Comparison of ENCODE assay signal across 1 cellular context in genomic region chr2:172533687-172534086, GRCh38.
TF ChIP-seq lines count a peak whose summit lies in the region.

No MANE protein-coding gene starts in this region.

TF ChIP-seq in WTC11, 78 proteins besides CTCF, POLR2A, EP300 and RAD21:
- TF ChIP-seq MXD4 (CRISPR knock-in tag; IDR thresholded peaks at IDR 0.05; ENCODE audit: borderline replicate concordance) (no peak), NR2C2 (CRISPR knock-in tag; IDR thresholded peaks at IDR 0.05) (no peak), CREB1 (CRISPR knock-in tag; IDR thresholded peaks at IDR 0.05) (no peak), ZNF317 (CRISPR knock-in tag; IDR thresholded peaks at IDR 0.05; ENCODE audit: borderline replicate concordance, low read depth) (no peak), ZNF232 (CRISPR knock-in tag; IDR thresholded peaks at IDR 0.05) (no peak), ATF6 (CRISPR knock-in tag; IDR thresholded peaks at IDR 0.05) (no peak), ESRRA (CRISPR knock-in tag; IDR thresholded peaks at IDR 0.05; ENCODE audit: borderline replicate concordance) (no peak), NFE2L1 (CRISPR knock-in tag; IDR thresholded peaks at IDR 0.05) (no peak), TP53 (CRISPR knock-in tag; IDR thresholded peaks at IDR 0.05) (no peak), E2F5 (CRISPR knock-in tag; IDR thresholded peaks at IDR 0.05) (no peak), AFF4 (CRISPR knock-in tag; IDR thresholded peaks at IDR 0.05; ENCODE audit: borderline replicate concordance) (no peak), ZMAT4 (CRISPR knock-in tag; IDR thresholded peaks at IDR 0.05) (no peak), FOXK1 (CRISPR knock-in tag; IDR thresholded peaks at IDR 0.05) (no peak), GRHL2 (CRISPR knock-in tag; IDR thresholded peaks at IDR 0.05; ENCODE audit: insufficient replicate concordance, severe bottlenecking) (no peak), RELA (CRISPR knock-in tag; IDR thresholded peaks at IDR 0.05; ENCODE audit: borderline replicate concordance) (no peak), ZNF423 (CRISPR knock-in tag; IDR thresholded peaks at IDR 0.05) (no peak), ZNF425 (CRISPR knock-in tag; conservative IDR thresholded peaks at IDR 0.05) (no peak), KAT7 (CRISPR knock-in tag; IDR thresholded peaks at IDR 0.05; ENCODE audit: borderline replicate concordance) (no peak)
